8 cellular contexts compared by ENCODE assay signal in the genomic region with DNA sequence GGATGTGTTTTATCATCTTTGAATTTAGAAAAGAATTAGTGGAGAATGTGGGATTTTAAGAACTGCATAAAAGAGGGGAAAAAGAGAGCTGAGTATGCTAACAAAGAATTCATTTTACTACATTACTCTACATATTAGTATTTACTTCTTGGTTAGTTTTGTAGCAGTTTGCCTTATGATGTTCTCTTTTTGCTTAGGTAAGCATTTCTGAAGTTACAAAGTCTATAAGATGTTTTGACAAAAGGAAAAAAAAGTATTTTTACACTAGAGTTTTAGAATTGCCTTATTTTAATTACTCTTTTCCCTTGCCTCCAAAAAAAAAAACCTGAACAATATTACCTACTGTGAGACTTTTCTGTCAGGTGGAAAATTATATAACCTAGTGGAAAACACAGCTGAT.
"Had no signal": no experiment of that assay in that cellular context is flagged by ENCODE, and none has a peak within 500 bp of the region (broad histone marks: within the 10 kb centered on the region; RNA-seq: fewer than 3 reads in every experiment).

No MANE protein-coding gene starts in this region.

- H3K4me3 ChIP-seq: GM23338, HAP-1 had no signal

- H2AFZ ChIP-seq: GM23338 had no signal

- ATAC-seq: GM23338, HCT116 had no signal

- H3K36me3 ChIP-seq: HAP-1 had no signal

- H3K9me3 ChIP-seq: HAP-1 had no signal

- DNase-seq: H7, HFFc6, Kasumi-1, KG1 had no signal

- H3K4me1 ChIP-seq: HAP-1 had no signal

- H3K4me2 ChIP-seq: GM23338 had no signal

- FAIRE-seq: HTR-8/SVneo had no signal
